In the genomic region with DNA sequence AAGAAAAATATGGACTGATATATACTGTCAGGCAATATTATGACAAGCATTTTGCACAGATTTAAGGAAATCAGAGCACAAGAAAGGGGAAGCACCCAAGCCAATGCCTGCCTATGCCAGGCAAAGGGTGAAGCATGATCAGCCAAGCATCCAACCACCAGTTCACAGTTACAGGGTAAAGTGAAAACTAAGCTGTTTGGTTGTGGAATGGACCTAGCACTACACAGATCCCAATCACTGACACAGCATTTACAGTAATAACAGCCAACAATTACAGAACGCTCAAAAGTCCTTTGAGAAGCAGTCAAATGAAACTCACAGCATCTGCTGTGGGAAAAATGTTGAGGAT, we compare ENCODE assay signal across 9 cellular contexts.
DNase-seq lines count a peak whose midpoint lies in the region; ATAC-seq and TF ChIP-seq lines count a peak whose summit lies in the region.
"Had no signal": no experiment of that assay in that cellular context is flagged by ENCODE, and none has a peak within 500 bp of the region (broad histone marks: within the 10 kb centered on the region; RNA-seq: fewer than 3 reads in every experiment).

No MANE protein-coding gene starts in this region.

- no peaks in the 10 kb centered on the region for H3K9me3 Mint-ChIP-seq in nephron

- no peaks in the 10 kb centered on the region for H3K27me3 ChIP-seq in prostate gland (replicated peaks; ENCODE audit: insufficient read depth)

- H3K27ac Mint-ChIP-seq in nephron, result peak overlapping the region; percentile 17 to 60 (median 48)

- no peaks in the 10 kb centered on the region for H3K36me3 Mint-ChIP-seq in nephron (ENCODE audit: low read depth)

- WGBS in prostate gland, result 95% methylated on average over 1 of the region's 1 CpG

- H3K27ac ChIP-seq in prostate gland, result no peak overlapping the region

- H3K27me3 Mint-ChIP-seq in nephron (ENCODE audit: low read depth), result peaks cover 3% of the 10 kb centered on the region

- no peak for TF ChIP-seq CTCF in nephron (IDR thresholded peaks at IDR 0.05; ENCODE audit: unreplicated experiment in 3 of 3)
- no peak for TF ChIP-seq CTCF in prostate gland (IDR thresholded peaks at IDR 0.05)

- H3K4me1 Mint-ChIP-seq in nephron, result peaks cover 12% of the 10 kb centered on the region

- intact Hi-C loops in prostate gland (cut with DNase I) (no loop called here), posterior cingulate gyrus (cut with DNase I) (no loop called here)

- no peak overlapping the region for H3K4me3 ChIP-seq in prostate gland

- ATAC-seq in GM18907 (IDR thresholded peaks at IDR 0.05; ENCODE audit: unreplicated experiment) (peak; percentile 99), HG02588 (IDR thresholded peaks at IDR 0.05; ENCODE audit: unreplicated experiment) (peak; percentile 95)

- H3K4me1 ChIP-seq in prostate gland (replicated peaks), result no peaks in the 10 kb centered on the region

- DNase-seq in HK-2 (ENCODE audit: unreplicated experiment), result peak; percentile 35
- no peak for DNase-seq in activated CD4-positive, CD25-positive, alpha-beta regulatory T cell treated with anti-CD3 and anti-CD28 coated beads, Interleukin-2, amount 50 U/mL, for 72 hours
- DNase-seq in prostate gland (ENCODE audit: low spot score), result no peak
- no peak for DNase-seq in posterior cingulate gyrus
- DNase-seq in cortex of kidney (lab: John Stamatoyannopoulos, UW), result no peak
- DNase-seq: activated T-cell treated with anti-CD3 and anti-CD28 coated beads for 4 hours had no signal

- no peaks in the 10 kb centered on the region for H3K9me3 ChIP-seq in prostate gland

- H3K4me3 Mint-ChIP-seq in nephron, result no peak overlapping the region

- no peak for TF ChIP-seq POLR2A in prostate gland (IDR thresholded peaks at IDR 0.05)

- no peaks in the 10 kb centered on the region for H3K36me3 ChIP-seq in prostate gland
